ENCODE assay signal across 7 cellular contexts in genomic region chr15:27873039-27873438, GRCh38.
"Had no signal": no experiment of that assay in that cellular context is flagged by ENCODE, and none has a peak within 500 bp of the region (broad histone marks: within the 10 kb centered on the region; RNA-seq: fewer than 3 reads in every experiment).

No MANE protein-coding gene starts in this region.

- H3K4me3 Mint-ChIP-seq: H9 had no signal

- H3K9me3 Mint-ChIP-seq: H9 had no signal

- DNase-seq: GM23248, GOT3, H9, HCEC 1CT, IMR-90 had no signal

- H2AFZ ChIP-seq: GM23248 had no signal

- H3K9ac ChIP-seq: GM23248 had no signal

- H3K27ac ChIP-seq: GM23248 had no signal

- FAIRE-seq: H54, HTR-8/SVneo had no signal

- H3K27ac Mint-ChIP-seq: H9 had no signal

- H3K4me3 ChIP-seq: GM23248 had no signal
